ENCODE assay signal across 9 cellular contexts in the genomic region with DNA sequence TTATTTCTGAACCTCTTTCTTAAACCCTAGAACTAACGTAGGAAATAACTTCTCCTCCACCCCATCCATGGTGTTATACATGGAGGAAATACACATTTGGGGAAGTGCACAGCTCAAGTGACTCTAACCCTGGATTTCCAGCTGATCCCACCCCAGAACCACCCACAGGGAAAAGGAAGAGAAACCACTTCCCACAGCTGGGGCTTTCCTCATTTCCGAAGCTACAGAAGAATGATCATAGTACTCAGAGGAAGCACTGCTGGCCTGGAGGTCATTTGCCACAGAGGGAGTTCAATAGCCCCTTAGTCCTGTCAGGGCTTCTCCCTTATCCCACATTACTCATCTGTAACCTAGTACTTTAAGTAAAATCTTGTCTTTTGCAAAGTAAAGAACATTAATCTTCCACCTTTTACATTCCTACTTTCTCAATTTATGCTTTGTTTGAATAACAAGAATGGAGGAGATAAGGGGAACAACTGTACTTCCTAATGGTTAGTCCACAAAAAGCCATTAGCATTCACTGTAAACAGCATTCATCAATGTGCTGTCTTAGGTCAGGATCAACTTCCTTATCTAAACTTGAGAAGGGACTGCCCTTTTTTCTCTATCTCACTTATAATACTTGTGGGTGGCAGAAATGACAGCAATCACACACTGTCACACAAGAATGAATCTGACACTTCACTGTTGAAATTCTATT.
DNase-seq lines count a peak whose midpoint lies in the region; ATAC-seq, FAIRE-seq and TF ChIP-seq lines count a peak whose summit lies in the region.
"Had no signal": no experiment of that assay in that cellular context is flagged by ENCODE, and none has a peak within 500 bp of the region (broad histone marks: within the 10 kb centered on the region; RNA-seq: fewer than 3 reads in every experiment).

No MANE protein-coding gene starts in this region.

- intact Hi-C loops in ascending aorta (cut with DNase I) (loop anchor here (5.0 kb wide), 1 partner anchor 40 kb away; no protein-coding TSS in a partner anchor), kidney (cut with DNase I) (no loop called here), vagina (cut with DNase I) (no loop called here)

- no peak overlapping the region for H3K9ac ChIP-seq in kidney (ENCODE audit: low read length in 2 of 2)

- H3K9me3 Mint-ChIP-seq in osteocyte (ENCODE audit: unreplicated experiment), result no peaks in the 10 kb centered on the region

- H3K27me3 ChIP-seq in ascending aorta (no peaks in the 10 kb centered on the region), vagina (no peaks in the 10 kb centered on the region)

- no peak overlapping the region for H3K4me3 Mint-ChIP-seq in osteocyte (ENCODE audit: unreplicated experiment)

- H3K9me3 ChIP-seq in ascending aorta, result no peaks in the 10 kb centered on the region
- H3K9me3 ChIP-seq in kidney (ENCODE audit: control insufficient read depth in 1 of 2, low read length in 2 of 2), result no peaks in the 10 kb centered on the region
- H3K9me3 ChIP-seq in vagina, result no peaks in the 10 kb centered on the region

- H3K4me1 ChIP-seq in ascending aorta (peaks cover 4 to 11% of the 10 kb centered on the region in 2 donors), kidney (ENCODE audit: control insufficient read depth in 1 of 2, insufficient read depth in 1 of 2, low read depth in 1 of 2, low read length in 2 of 2) (no peaks in the 10 kb centered on the region), vagina (no peaks in the 10 kb centered on the region)

- no peaks in the 10 kb centered on the region for H3K36me3 Mint-ChIP-seq in osteocyte (ENCODE audit: unreplicated experiment)

- TF ChIP-seq POLR2A in vagina (IDR thresholded peaks at IDR 0.05), result no peak

- peaks cover 6% of the 10 kb centered on the region for H3K4me1 Mint-ChIP-seq in osteocyte (ENCODE audit: unreplicated experiment)

- DNase-seq in ascending aorta (ENCODE audit: low spot score in 2 of 2), result peak in 1 of 2 donors; percentile 72
- no peak for DNase-seq in osteocyte (ENCODE audit: extremely low spot score, unreplicated experiment)
- no peak for DNase-seq in RCC 7860 (ENCODE audit: low spot score)
- no peak for DNase-seq in kidney
- no peak for DNase-seq in vagina (ENCODE audit: extremely low spot score in 2 of 2)
- DNase-seq: effector memory CD4-positive, alpha-beta T cell had no signal

- no peaks in the 10 kb centered on the region for H3K27me3 Mint-ChIP-seq in osteocyte (ENCODE audit: unreplicated experiment)

- H3K36me3 ChIP-seq in ascending aorta, result no peaks in the 10 kb centered on the region
- no peaks in the 10 kb centered on the region for H3K36me3 ChIP-seq in kidney (ENCODE audit: control insufficient read depth in 1 of 2, insufficient read depth in 2 of 2, low read length in 2 of 2)
- H3K36me3 ChIP-seq in vagina, result no peaks in the 10 kb centered on the region

- peak overlapping the region; percentile 58 for H3K27ac Mint-ChIP-seq in osteocyte (ENCODE audit: unreplicated experiment)

- TF ChIP-seq CTCF in ascending aorta (IDR thresholded peaks at IDR 0.05) (no peak), osteocyte (IDR thresholded peaks at IDR 0.05) (no peak), kidney (IDR thresholded peaks at IDR 0.05; ENCODE audit: borderline replicate concordance, extremely low read depth, insufficient read depth) (no peak), vagina (IDR thresholded peaks at IDR 0.05) (no peak)

- FAIRE-seq in RCC 7860 (lab: Jason Lieb, UNC), result no peak
- no peak for FAIRE-seq in kidney (lab: Jason Lieb, UNC)

- H3K27ac ChIP-seq in ascending aorta (peak overlapping the region; percentile 48 to 49), kidney (ENCODE audit: low read depth in 2 of 2, low read length in 2 of 2) (no peak overlapping the region), vagina (no peak overlapping the region)

- ATAC-seq in GM18498 (IDR thresholded peaks at IDR 0.05; ENCODE audit: unreplicated experiment), result peak; percentile 31
- ATAC-seq in HG02938 (IDR thresholded peaks at IDR 0.05; ENCODE audit: unreplicated experiment), result peak; percentile 19
- no peak for ATAC-seq in GM18873 (IDR thresholded peaks at IDR 0.05; ENCODE audit: low FRiP score, unreplicated experiment)

- H3K4me3 ChIP-seq in ascending aorta (no peak overlapping the region), kidney (ENCODE audit: low read length in 2 of 2) (no peak overlapping the region), vagina (no peak overlapping the region)

Comparison
In these comparisons a context has a peak if more than half of its experiments do, and no peak if none do; other contexts are left out.
1. H3K27ac ChIP-seq: peak in ascending aorta (2 of 2); none in kidney (0 of 2) and vagina (single experiment).